Comparison of ENCODE assay signal across 16 cellular contexts in the genomic region with DNA sequence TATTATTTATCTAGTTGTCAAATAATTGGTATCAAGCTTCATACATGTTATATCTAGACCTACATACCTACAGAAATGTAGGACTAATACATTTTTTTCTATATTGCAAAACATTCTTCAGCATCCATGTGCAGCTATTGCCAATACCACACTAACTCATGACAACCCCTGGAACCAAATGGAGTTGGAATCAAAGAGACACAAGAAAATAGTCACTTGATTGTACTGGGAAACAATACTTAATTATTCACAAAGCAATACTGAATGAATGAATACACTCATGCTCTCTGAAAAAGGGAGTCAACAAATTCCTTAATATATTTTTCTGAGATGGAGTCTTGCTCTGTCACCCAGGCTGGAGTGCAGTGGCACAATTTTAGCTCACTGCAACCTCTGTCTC. TPM values are rescaled to one million over a fixed set of nuclear protein-coding genes. Genes with fewer than 3 reads are reported as not detected.
DNase-seq lines count a peak whose midpoint lies in the region; ATAC-seq, FAIRE-seq and TF ChIP-seq lines count a peak whose summit lies in the region.
"Had no signal": no experiment of that assay in that cellular context is flagged by ENCODE, and none has a peak within 500 bp of the region (broad histone marks: within the 10 kb centered on the region; RNA-seq: fewer than 3 reads in every experiment).

No MANE protein-coding gene starts in this region.

- H3K4me1 ChIP-seq in HepG2 (ENCODE audit: insufficient read depth, low read length): peaks cover 19% of the 10 kb centered on the region
- no peaks in the 10 kb centered on the region for H3K4me1 ChIP-seq in right lobe of liver
- H3K4me1 ChIP-seq: BLaER1 had no signal

- no peaks in the 10 kb centered on the region for H3K79me2 ChIP-seq in HepG2 (ENCODE audit: insufficient read depth, low read length)

- peak overlapping the region; percentile 69 for H3K4me2 ChIP-seq in HepG2 (ENCODE audit: low read depth, low read length)
- H3K4me2 ChIP-seq: BLaER1 had no signal

- DNase-seq in HepG2 (ENCODE audit: low spot score) (no peak), right lobe of liver (no peak), globus pallidus (ENCODE audit: low spot score) (peak; percentile 88), midbrain (lab: John Stamatoyannopoulos, UW) (peak; percentile 60), GM12892 (ENCODE audit: insufficient read length) (no peak), activated gamma-delta T cell treated with Interleukin-2 at 50 U/mL for 16 hours (no peak), ecto neural progenitor cell (ENCODE audit: low spot score) (no peak)
- DNase-seq: CD8-positive, alpha-beta memory T cell; DMS 273 treated with DMSO at 0.1 percent for 48 hours; DMS79; GOT3; H9 had no signal

- no peaks in the 10 kb centered on the region; a peak in 1 of 5 replicates for H3K27me3 ChIP-seq in HepG2 (ENCODE audit: control insufficient read depth in 1 of 2, insufficient read depth in 2 of 2, low read length in 2 of 2)
- no peaks in the 10 kb centered on the region for H3K27me3 ChIP-seq in right lobe of liver
- H3K27me3 ChIP-seq: BLaER1 had no signal

- POLR2A ChIA-PET in HepG2 (lab: Yijun Ruan, JAX): no interaction called here

- CTCF ChIA-PET in HepG2 (lab: Yijun Ruan, JAX; ENCODE audit: low intra/inter-chr PET ratio, low total read pairs): no interaction called here

- BruUV-seq in HepG2 (replicated peaks; lab: Mats Ljungman, UMichigan): no TSS peak

- peak overlapping the region; percentile 57 for H3K27ac ChIP-seq in HepG2 (ENCODE audit: extremely low read length, insufficient read depth, low read length)
- H3K27ac ChIP-seq in right lobe of liver: no peak overlapping the region
- peak overlapping the region; percentile 89 for H3K27ac ChIP-seq in temporal lobe (ENCODE audit: low read depth, low read length)
- H3K27ac ChIP-seq: 22Rv1, BLaER1 had no signal

- H3K36me3 ChIP-seq in HepG2 (replicated peaks in 1 of 2; ENCODE audit: control insufficient read depth in 1 of 2, insufficient read depth in 2 of 2, low read length in 2 of 2) (no peaks in the 10 kb centered on the region), right lobe of liver (no peaks in the 10 kb centered on the region)
- H3K36me3 ChIP-seq: BLaER1 had no signal

- TF ChIP-seq POLR2A in HepG2 (IDR thresholded peaks at IDR 0.05; ENCODE audit: insufficient read depth in 1 of 2, low read depth in 2 of 2, low read length in 2 of 2): no peak
- TF ChIP-seq POLR2A in right lobe of liver (IDR thresholded peaks at IDR 0.05): no peak
- TF ChIP-seq POLR2A in GM12892 (IDR thresholded peaks at IDR 0.05; ENCODE audit: low read depth, low read length): no peak

- FAIRE-seq in HepG2 (lab: Jason Lieb, UNC) (no peak), GM12892 (lab: Jason Lieb, UNC) (no peak)
- FAIRE-seq: GM12891 had no signal

- no peak for ATAC-seq in HepG2
- no peak for ATAC-seq in right lobe of liver

- TF ChIP-seq CTCF in HepG2 (CRISPR knock-in tag; IDR thresholded peaks at IDR 0.05) (no peak), right lobe of liver (IDR thresholded peaks at IDR 0.05) (no peak)

- TF ChIP-seq EP300 in HepG2 (IDR thresholded peaks at IDR 0.05; ENCODE audit: low read depth in 2 of 2, low read length in 2 of 2) (no peak), HepG2 (CRISPR knock-in tag; IDR thresholded peaks at IDR 0.05; ENCODE audit: borderline replicate concordance) (no peak)

- in situ Hi-C loops in HepG2 (cut with HindIII; ENCODE audit: extremely low pct_ligation_motif_present, low pct_unique_long_range_greater_than_20kb): no loop called here

- intact Hi-C loops in HepG2 (cut with micrococcal nuclease; ENCODE audit: unreplicated experiment): no loop called here
- intact Hi-C loops in right lobe of liver (cut with DNase I): no loop called here

- H3K9me3 ChIP-seq in HepG2 (ENCODE audit: low read length) (peaks cover 9% of the 10 kb centered on the region), right lobe of liver (no peaks in the 10 kb centered on the region)

- no peak overlapping the region for H3K4me3 ChIP-seq in HepG2 (replicated peaks in 1 of 3; ENCODE audit: insufficient read depth in 1 of 3, low read depth in 2 of 3, low read length in 3 of 3)
- H3K4me3 ChIP-seq in right lobe of liver: no peak overlapping the region
- H3K4me3 ChIP-seq: BLaER1 had no signal

- H2AFZ ChIP-seq in HepG2 (ENCODE audit: low read length): no peak overlapping the region

- no peaks in the 10 kb centered on the region for H4K20me1 ChIP-seq in HepG2 (ENCODE audit: insufficient read depth, low read length)
- H4K20me1 ChIP-seq: BLaER1 had no signal

- no peak for TF ChIP-seq RAD21 in HepG2 (CRISPR knock-in tag; IDR thresholded peaks at IDR 0.05)

- no peak overlapping the region for H3K9ac ChIP-seq in HepG2 (ENCODE audit: insufficient read depth, low read depth, low read length)
- H3K9ac ChIP-seq: BLaER1 had no signal

RNA-seq across cellular contexts. Expression of a gene that starts 10.4 kb away (rescaled TPM):
- total RNA-seq in HepG2 (2016; rRNA removed; fragmentation: Illumina TruSeq; extraction: Trizol): 0.24 and 0.46 TPM in 2 replicates
- total RNA-seq in HepG2 (2016; cell fraction: cytosol; rRNA removed; fragmentation: Illumina TruSeq; extraction: Trizol; ENCODE audit: low read depth): 0.40 and 0.53 TPM in 2 replicates
- 0.65 and 0.67 TPM in 2 replicates for total RNA-seq in HepG2 (2016; cell fraction: insoluble cytoplasmic fraction; rRNA removed; fragmentation: Illumina TruSeq; extraction: Trizol)
- 0.43 and 0.65 TPM in 2 replicates for total RNA-seq in HepG2 (2016; cell fraction: membrane; rRNA removed; fragmentation: Illumina TruSeq; extraction: Trizol)
- 0.69 and 1.0 TPM in 2 replicates for total RNA-seq in HepG2 (2016; cell fraction: nucleus; rRNA removed; fragmentation: Illumina TruSeq; extraction: Trizol)
- polyA plus RNA-seq in HepG2 (2011; rRNA removed): 0.16 and 0.38 TPM in 2 replicates
- 0.13 and 0.18 TPM in 2 replicates for polyA plus RNA-seq in HepG2 (2011; cell fraction: cytosol; rRNA removed)
- polyA plus RNA-seq in HepG2 (2011; cell fraction: nucleus; rRNA removed): 0.45 and 0.83 TPM in 2 replicates
- 0.17 and 0.30 TPM in 2 replicates for polyA plus RNA-seq in HepG2 (2012)
- 0.80 and 0.89 TPM in 2 replicates for polyA plus RNA-seq in HepG2 (2016; cell fraction: cytosol; fragmentation: Illumina TruSeq; extraction: Trizol; ENCODE audit: low read depth)
- 0.76 and 0.78 TPM in 2 replicates for polyA plus RNA-seq in HepG2 (2016; cell fraction: insoluble cytoplasmic fraction; fragmentation: Illumina TruSeq; extraction: Trizol; ENCODE audit: low read depth)
- polyA plus RNA-seq in HepG2 (2016; cell fraction: membrane; fragmentation: Illumina TruSeq; extraction: Trizol; ENCODE audit: low read depth): 0.47 and 0.61 TPM in 2 replicates
- polyA plus RNA-seq in HepG2 (2016; cell fraction: nucleus; fragmentation: Illumina TruSeq; extraction: Trizol; ENCODE audit: insufficient read depth, low read depth): 0.81 and 1.2 TPM in 2 replicates
- polyA minus RNA-seq in HepG2 (2011; rRNA and poly(A)+ RNA removed; ENCODE audit: low replicate concordance): 0.12 and 0.26 TPM in 2 replicates
- polyA minus RNA-seq in HepG2 (2011; cell fraction: cytosol; rRNA and poly(A)+ RNA removed): 0.30 TPM in 1 of 2 replicates, not detected in the other
- polyA minus RNA-seq in HepG2 (2011; cell fraction: nucleus; rRNA and poly(A)+ RNA removed): 0.90 and 1.2 TPM in 2 replicates
- under 1 TPM in 5 of 6 experiments, not detected in 1; 0.11 to 0.34 (median 0.20) TPM for total RNA-seq in right lobe of liver
- 10.6 TPM for total RNA-seq in temporal lobe
- 0.11 TPM for polyA plus RNA-seq in GM12892 (2012; ENCODE audit: missing spikeins)
- polyA plus RNA-seq: CD8-positive, alpha-beta memory T cell had no signal

RNA-seq across cellular contexts. Expression of a gene that starts 12.1 kb away (rescaled TPM):
- total RNA-seq in HepG2 (2016; rRNA removed; fragmentation: Illumina TruSeq; extraction: Trizol) (300 and 418 TPM in 2 replicates), right lobe of liver (100 to 1,000 TPM; 205 to 273 (median 240) TPM), temporal lobe (17.5 TPM)
- 151 and 179 TPM in 2 replicates for total RNA-seq in HepG2 (2016; cell fraction: cytosol; rRNA removed; fragmentation: Illumina TruSeq; extraction: Trizol; ENCODE audit: low read depth)
- total RNA-seq in HepG2 (2016; cell fraction: insoluble cytoplasmic fraction; rRNA removed; fragmentation: Illumina TruSeq; extraction: Trizol): 301 and 437 TPM in 2 replicates
- 192 and 211 TPM in 2 replicates for total RNA-seq in HepG2 (2016; cell fraction: membrane; rRNA removed; fragmentation: Illumina TruSeq; extraction: Trizol)
- 110 and 113 TPM in 2 replicates for total RNA-seq in HepG2 (2016; cell fraction: nucleus; rRNA removed; fragmentation: Illumina TruSeq; extraction: Trizol)
- polyA plus RNA-seq in HepG2 (2011; rRNA removed): 152 and 228 TPM in 2 replicates
- 147 and 153 TPM in 2 replicates for polyA plus RNA-seq in HepG2 (2011; cell fraction: cytosol; rRNA removed)
- polyA plus RNA-seq in HepG2 (2011; cell fraction: nucleus; rRNA removed): 37.4 and 37.5 TPM in 2 replicates
- 165 and 247 TPM in 2 replicates for polyA plus RNA-seq in HepG2 (2012)
- polyA plus RNA-seq in HepG2 (2016; cell fraction: cytosol; fragmentation: Illumina TruSeq; extraction: Trizol; ENCODE audit: low read depth): 177 and 202 TPM in 2 replicates
- 365 and 402 TPM in 2 replicates for polyA plus RNA-seq in HepG2 (2016; cell fraction: insoluble cytoplasmic fraction; fragmentation: Illumina TruSeq; extraction: Trizol; ENCODE audit: low read depth)
- polyA plus RNA-seq in HepG2 (2016; cell fraction: membrane; fragmentation: Illumina TruSeq; extraction: Trizol; ENCODE audit: low read depth): 152 and 182 TPM in 2 replicates
- polyA plus RNA-seq in HepG2 (2016; cell fraction: nucleus; fragmentation: Illumina TruSeq; extraction: Trizol; ENCODE audit: insufficient read depth, low read depth): 148 and 165 TPM in 2 replicates
- 30.9 and 42.9 TPM in 2 replicates for polyA minus RNA-seq in HepG2 (2011; rRNA and poly(A)+ RNA removed; ENCODE audit: low replicate concordance)
- 56.1 and 62.9 TPM in 2 replicates for polyA minus RNA-seq in HepG2 (2011; cell fraction: cytosol; rRNA and poly(A)+ RNA removed)
- 58.7 and 65.3 TPM in 2 replicates for polyA minus RNA-seq in HepG2 (2011; cell fraction: nucleus; rRNA and poly(A)+ RNA removed)
- 137 TPM for polyA plus RNA-seq in GM12892 (2012; ENCODE audit: missing spikeins)

RNA-seq across cellular contexts. Expression of a gene that starts 26.4 kb away (rescaled TPM):
- total RNA-seq in HepG2 (2016; rRNA removed; fragmentation: Illumina TruSeq; extraction: Trizol) (2.1 and 3.4 TPM in 2 replicates), right lobe of liver (1 to 10 TPM; 1.4 to 5.3 (median 2.8) TPM), temporal lobe (1.7 TPM)
- 0.61 and 0.97 TPM in 2 replicates for total RNA-seq in HepG2 (2016; cell fraction: cytosol; rRNA removed; fragmentation: Illumina TruSeq; extraction: Trizol; ENCODE audit: low read depth)
- total RNA-seq in HepG2 (2016; cell fraction: insoluble cytoplasmic fraction; rRNA removed; fragmentation: Illumina TruSeq; extraction: Trizol): 1.9 and 2.5 TPM in 2 replicates
- total RNA-seq in HepG2 (2016; cell fraction: membrane; rRNA removed; fragmentation: Illumina TruSeq; extraction: Trizol): 1.3 and 2.6 TPM in 2 replicates
- 2.4 and 3.2 TPM in 2 replicates for total RNA-seq in HepG2 (2016; cell fraction: nucleus; rRNA removed; fragmentation: Illumina TruSeq; extraction: Trizol)
- 5.8 and 7.9 TPM in 2 replicates for polyA plus RNA-seq in HepG2 (2011; rRNA removed)
- polyA plus RNA-seq in HepG2 (2011; cell fraction: cytosol; rRNA removed): 5.4 TPM in 2 replicates
- polyA plus RNA-seq in HepG2 (2011; cell fraction: nucleus; rRNA removed): 3.2 and 4.7 TPM in 2 replicates
- 2.1 and 4.2 TPM in 2 replicates for polyA plus RNA-seq in HepG2 (2012)
- 1.1 and 1.5 TPM in 2 replicates for polyA plus RNA-seq in HepG2 (2016; cell fraction: cytosol; fragmentation: Illumina TruSeq; extraction: Trizol; ENCODE audit: low read depth)
- 1.4 and 1.8 TPM in 2 replicates for polyA plus RNA-seq in HepG2 (2016; cell fraction: insoluble cytoplasmic fraction; fragmentation: Illumina TruSeq; extraction: Trizol; ENCODE audit: low read depth)
- 1.1 and 1.6 TPM in 2 replicates for polyA plus RNA-seq in HepG2 (2016; cell fraction: membrane; fragmentation: Illumina TruSeq; extraction: Trizol; ENCODE audit: low read depth)
- 1.4 and 2.0 TPM in 2 replicates for polyA plus RNA-seq in HepG2 (2016; cell fraction: nucleus; fragmentation: Illumina TruSeq; extraction: Trizol; ENCODE audit: insufficient read depth, low read depth)
- polyA minus RNA-seq in HepG2 (2011; rRNA and poly(A)+ RNA removed; ENCODE audit: low replicate concordance): 4.8 and 5.9 TPM in 2 replicates
- 0.99 and 3.0 TPM in 2 replicates for polyA minus RNA-seq in HepG2 (2011; cell fraction: cytosol; rRNA and poly(A)+ RNA removed)
- polyA minus RNA-seq in HepG2 (2011; cell fraction: nucleus; rRNA and poly(A)+ RNA removed): 5.6 and 8.6 TPM in 2 replicates
- polyA plus RNA-seq in GM12892 (2012; ENCODE audit: missing spikeins): 1.2 TPM

Comparison
In these comparisons a context has a peak if more than half of its experiments do, and no peak if none do; other contexts are left out.
1. H3K27ac ChIP-seq: peak in HepG2 (single experiment) and temporal lobe (single experiment); none in right lobe of liver (0 of 3).
2. DNase-seq: peak in globus pallidus (single experiment) and midbrain (single experiment); none in HepG2 (single experiment), right lobe of liver (0 of 3), GM12892 (single experiment), activated gamma-delta T cell treated with Interleukin-2 at 50 U/mL for 16 hours (single experiment) and ecto neural progenitor cell (single experiment).